Comparison of ENCODE assay signal across 8 cellular contexts in genomic region chr19:1017115-1017905, GRCh38. TPM values are rescaled to one million over a fixed set of nuclear protein-coding genes. Genes with fewer than 3 reads are reported as not detected.
A peak's percentile ranks its signal among the peaks of the same experiment; 100 is the strongest.
DNase-seq lines count a peak whose midpoint lies in the region; ATAC-seq and TF ChIP-seq lines count a peak whose summit lies in the region.

No MANE protein-coding gene starts in this region.

- ATAC-seq in Panc1 (peak; percentile 17), HG02970 (IDR thresholded peaks at IDR 0.05; ENCODE audit: low FRiP score, unreplicated experiment) (no peak), GM21367 (IDR thresholded peaks at IDR 0.05; ENCODE audit: unreplicated experiment) (no peak), GM21515 (IDR thresholded peaks at IDR 0.05; ENCODE audit: unreplicated experiment) (no peak), GM19035 (IDR thresholded peaks at IDR 0.05; ENCODE audit: unreplicated experiment) (no peak)

- no peak for TF ChIP-seq CTCF in GM06990 (IDR thresholded peaks at IDR 0.05; ENCODE audit: insufficient read depth, low read length, poor library complexity, severe bottlenecking)
- no peak for TF ChIP-seq CTCF in Panc1 (IDR thresholded peaks at IDR 0.05)
- no peak for TF ChIP-seq CTCF in epithelial cell of proximal tubule (conservative IDR thresholded peaks at IDR 0.05; ENCODE audit: low read depth, low read length)
- no peak for TF ChIP-seq CTCF in progenitor cell of endocrine pancreas (IDR thresholded peaks at IDR 0.05; ENCODE audit: unreplicated experiment)

- no TSS peak for BruUV-seq in Panc1 (replicated peaks; lab: Mats Ljungman, UMichigan)

- no peaks in the 10 kb centered on the region for H3K36me3 Mint-ChIP-seq in progenitor cell of endocrine pancreas (ENCODE audit: insufficient read depth)

- H3K4me3 Mint-ChIP-seq in progenitor cell of endocrine pancreas (ENCODE audit: low read depth) = peak overlapping the region; percentile 35

- H3K27ac Mint-ChIP-seq in progenitor cell of endocrine pancreas = peak overlapping the region; percentile 62

- CTCF ChIA-PET in Panc1 (lab: Charles Lee) = interaction anchor here (0.6 to 0.7 kb wide), 2 partner anchors 9 to 168 kb away, joined by 5 to 13 read pairs; partner anchors contain the start of gene CNN2

- H3K27me3 Mint-ChIP-seq in progenitor cell of endocrine pancreas = no peaks in the 10 kb centered on the region

- intact Hi-C loops in Panc1 (cut with micrococcal nuclease; ENCODE audit: unreplicated experiment) = no loop called here

- no peaks in the 10 kb centered on the region for H3K9me3 ChIP-seq in Panc1 (ENCODE audit: control insufficient read depth, insufficient read depth, low read depth, low read length)

- H3K4me3 ChIP-seq in GM06990 (replicated peaks; ENCODE audit: low read depth, low read length) = peak overlapping the region; percentile 45
- peak overlapping the region; percentile 4 to 11; a peak in 2 of 4 replicates for H3K4me3 ChIP-seq in Panc1 (ENCODE audit: low read depth in 2 of 2, low read length in 2 of 2)
- H3K4me3 ChIP-seq in epithelial cell of proximal tubule (ENCODE audit: low read depth, low read length) = peak overlapping the region; percentile 23

- DNase-seq in GM06990 (ENCODE audit: extremely low read depth, insufficient read length) (no peak), Panc1 (ENCODE audit: low read depth, low spot score) (no peak), epithelial cell of proximal tubule (ENCODE audit: low read depth) (no peak), progenitor cell of endocrine pancreas (ENCODE audit: low spot score, unreplicated experiment) (no peak)

- no peaks in the 10 kb centered on the region for H3K9me3 Mint-ChIP-seq in progenitor cell of endocrine pancreas (ENCODE audit: low read depth)

- H3K36me3 ChIP-seq in GM06990 (ENCODE audit: control insufficient read depth, insufficient read depth, low read length) = peaks cover 25% of the 10 kb centered on the region
- no peaks in the 10 kb centered on the region; the same call in 1 of the 2 replicates for H3K36me3 ChIP-seq in Panc1 (ENCODE audit: control insufficient read depth, insufficient read depth, low read length)

- H3K27me3 ChIP-seq in GM06990 (replicated peaks; ENCODE audit: control insufficient read depth, insufficient read depth, low read length) (no peaks in the 10 kb centered on the region), Panc1 (ENCODE audit: control insufficient read depth, insufficient read depth, low read length) (no peaks in the 10 kb centered on the region)

- H3K4me1 Mint-ChIP-seq in progenitor cell of endocrine pancreas (ENCODE audit: low read depth) = peaks cover 17% of the 10 kb centered on the region

- POLR2A ChIA-PET in Panc1 (lab: Charles Lee) = interaction anchor here (0.8 kb wide), 1 partner anchor 9 kb away, joined by 4 read pairs; the partner anchor contains the start of gene CNN2

- H3K27ac ChIP-seq in Panc1 (ENCODE audit: low read length) = peak overlapping the region; percentile 84

- in situ Hi-C loops in Panc1 (cut with HindIII; ENCODE audit: low pct_unique_long_range_greater_than_20kb, low sequenced_read_pairs) = no loop called here

- peaks cover 20% of the 10 kb centered on the region for H3K4me1 ChIP-seq in Panc1 (ENCODE audit: control insufficient read depth, insufficient read depth, low read length)

RNA-seq across cellular contexts. Expression of gene TMEM259, which starts 3.6 kb away (rescaled TPM):
- 193 TPM for total RNA-seq in Panc1 (2021; ENCODE audit: unreplicated experiment)
- polyA plus RNA-seq in Panc1 (2012; ENCODE audit: insufficient read length) = 263 TPM
- total RNA-seq in epithelial cell of proximal tubule = 155 and 193 TPM in 2 replicates
- total RNA-seq in progenitor cell of endocrine pancreas = 171 and 199 TPM in 2 replicates

RNA-seq across cellular contexts. Expression of gene RNU6-2, which starts 4.0 kb away (rescaled TPM):
- not detected for total RNA-seq in Panc1 (2021; ENCODE audit: unreplicated experiment)
- not detected for polyA plus RNA-seq in Panc1 (2012; ENCODE audit: insufficient read length)
- total RNA-seq in epithelial cell of proximal tubule = not detected in 2 replicates
- not detected in 2 replicates for total RNA-seq in progenitor cell of endocrine pancreas

RNA-seq across cellular contexts. Expression of gene CNN2, which starts 9.1 kb away (rescaled TPM):
- 203 TPM for total RNA-seq in Panc1 (2021; ENCODE audit: unreplicated experiment)
- 201 TPM for polyA plus RNA-seq in Panc1 (2012; ENCODE audit: insufficient read length)
- 164 and 281 TPM in 2 replicates for total RNA-seq in epithelial cell of proximal tubule
- total RNA-seq in progenitor cell of endocrine pancreas = 225 and 226 TPM in 2 replicates

RNA-seq across cellular contexts. Expression of gene GRIN3B, which starts 17.1 kb away (rescaled TPM):
- total RNA-seq in Panc1 (2021; ENCODE audit: unreplicated experiment) (4.6 TPM), epithelial cell of proximal tubule (under 0.01 and 0.46 TPM in 2 replicates), progenitor cell of endocrine pancreas (1.4 and 1.5 TPM in 2 replicates)
- polyA plus RNA-seq in Panc1 (2012; ENCODE audit: insufficient read length) = 14.8 TPM

RNA-seq across cellular contexts. Expression of gene ABCA7, which starts 22.6 kb away (rescaled TPM):
- total RNA-seq in Panc1 (2021; ENCODE audit: unreplicated experiment) = 47.5 TPM
- polyA plus RNA-seq in Panc1 (2012; ENCODE audit: insufficient read length) = 52.0 TPM
- 4.3 and 9.7 TPM in 2 replicates for total RNA-seq in epithelial cell of proximal tubule
- total RNA-seq in progenitor cell of endocrine pancreas = 54.6 and 57.3 TPM in 2 replicates
